In the genomic region with DNA sequence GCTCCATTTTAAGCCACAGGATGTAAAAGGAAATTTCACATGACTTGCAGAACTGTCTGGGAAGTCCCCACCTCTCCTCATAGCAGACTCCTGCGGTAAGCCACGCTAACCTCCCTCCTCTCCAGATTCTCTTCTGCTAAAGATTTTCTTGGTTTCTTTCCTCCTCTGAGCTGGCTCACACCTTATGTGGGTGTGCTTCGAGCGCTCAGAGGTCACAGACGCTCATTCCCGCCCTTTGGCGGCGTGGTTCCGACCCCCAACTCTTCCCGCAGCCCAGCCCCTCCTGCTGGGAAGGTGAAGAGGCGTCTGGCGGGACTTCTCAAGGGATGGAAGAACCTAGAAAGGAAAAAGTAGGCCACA, we compare ENCODE assay signal across 13 cellular contexts. TPM values are rescaled to one million over a fixed set of nuclear protein-coding genes. Genes with fewer than 3 reads are reported as not detected.
DNase-seq lines count a peak whose midpoint lies in the region; ATAC-seq and TF ChIP-seq lines count a peak whose summit lies in the region.
"Had no signal": no experiment of that assay in that cellular context is flagged by ENCODE, and none has a peak within 500 bp of the region (broad histone marks: within the 10 kb centered on the region; RNA-seq: fewer than 3 reads in every experiment).

No MANE protein-coding gene starts in this region.

- peak overlapping the region; percentile 97 for H3K27ac Mint-ChIP-seq in mesothelial cell of epicardium
- no peak overlapping the region for H3K27ac Mint-ChIP-seq in stimulated activated effector memory CD8-positive, alpha-beta T cell treated with anti-CD3 and anti-CD28 coated beads, Interleukin-12 subunit alpha, Interleukin-12 subunit beta, amount 100 ng/mL, for 72 hours
- H3K27ac Mint-ChIP-seq: immature natural killer cell had no signal

- H3K27me3 Mint-ChIP-seq in mesothelial cell of epicardium (ENCODE audit: low read depth) = no peaks in the 10 kb centered on the region

- peak overlapping the region; percentile 8 for H3K4me3 Mint-ChIP-seq in mesothelial cell of epicardium
- H3K4me3 Mint-ChIP-seq in stimulated activated effector memory CD8-positive, alpha-beta T cell treated with anti-CD3 and anti-CD28 coated beads, Interleukin-12 subunit alpha, Interleukin-12 subunit beta, amount 100 ng/mL, for 72 hours = peak overlapping the region; percentile 12
- H3K4me3 Mint-ChIP-seq: immature natural killer cell, neural crest cell had no signal

- ATAC-seq in stimulated activated effector memory CD8-positive, alpha-beta T cell treated with anti-CD3 and anti-CD28 coated beads, Interleukin-12 subunit alpha, Interleukin-12 subunit beta, amount 100 ng/mL, for 72 hours = peak; percentile 98

- TF ChIP-seq CTCF in mesothelial cell of epicardium (IDR thresholded peaks at IDR 0.05; ENCODE audit: unreplicated experiment) = no peak

- H3K9me3 Mint-ChIP-seq in mesothelial cell of epicardium = peaks cover 6% of the 10 kb centered on the region
- H3K9me3 Mint-ChIP-seq in stimulated activated effector memory CD8-positive, alpha-beta T cell treated with anti-CD3 and anti-CD28 coated beads, Interleukin-12 subunit alpha, Interleukin-12 subunit beta, amount 100 ng/mL, for 72 hours = no peaks in the 10 kb centered on the region
- H3K9me3 Mint-ChIP-seq: immature natural killer cell had no signal

- peaks cover 3% of the 10 kb centered on the region for H3K36me3 Mint-ChIP-seq in mesothelial cell of epicardium
- H3K36me3 Mint-ChIP-seq in stimulated activated effector memory CD8-positive, alpha-beta T cell treated with anti-CD3 and anti-CD28 coated beads, Interleukin-12 subunit alpha, Interleukin-12 subunit beta, amount 100 ng/mL, for 72 hours = no peaks in the 10 kb centered on the region
- H3K36me3 Mint-ChIP-seq: immature natural killer cell had no signal

- peak; percentile 35 to 43 for DNase-seq in activated CD4-positive, alpha-beta T cell treated with anti-CD3 and anti-CD28 coated beads for 24 hours (ENCODE audit: low read depth in 2 of 2)
- no peak for DNase-seq in activated CD4-positive, alpha-beta T cell treated with anti-CD3 and anti-CD28 coated beads for 1 hour
- DNase-seq in activated T-cell treated with anti-CD3 and anti-CD28 coated beads for 4 hours (peak; percentile 4), mesothelial cell of epicardium (ENCODE audit: low spot score in 2 of 2, unreplicated experiment in 2 of 2) (no peak), KG1 (lab: John Stamatoyannopoulos, UW) (no peak), NCI-H524 treated with DMSO at 0.1 percent for 48 hours (lab: John Stamatoyannopoulos, UW) (no peak)
- peak in 1 of 2 donors; percentile 70 for DNase-seq in stimulated activated effector memory CD8-positive, alpha-beta T cell treated with anti-CD3 and anti-CD28 coated beads, Interleukin-12 subunit alpha, Interleukin-12 subunit beta, amount 100 ng/mL, for 72 hours (ENCODE audit: low spot score in 2 of 2)
- DNase-seq in effector CD4-positive, alpha-beta T cell = no peak
- DNase-seq: anterior cingulate cortex, erythroblast, NCI-H1092 treated with DMSO at 0.1 percent for 48 hours had no signal

- H3K4me1 Mint-ChIP-seq in mesothelial cell of epicardium = peaks cover 37% of the 10 kb centered on the region
- H3K4me1 Mint-ChIP-seq in stimulated activated effector memory CD8-positive, alpha-beta T cell treated with anti-CD3 and anti-CD28 coated beads, Interleukin-12 subunit alpha, Interleukin-12 subunit beta, amount 100 ng/mL, for 72 hours = peaks cover 11% of the 10 kb centered on the region
- H3K4me1 Mint-ChIP-seq: neural crest cell had no signal

RNA-seq across cellular contexts. Expression of a gene that starts 32.9 kb away (rescaled TPM):
- total RNA-seq in mesothelial cell of epicardium = 32.9 to 36.0 TPM (median 34.1 TPM) in 3 replicates

Comparison
In these comparisons a context has a peak if more than half of its experiments do, and no peak if none do; other contexts are left out.
1. DNase-seq: peak in activated CD4-positive, alpha-beta T cell treated with anti-CD3 and anti-CD28 coated beads for 24 hours (2 of 2) and activated T-cell treated with anti-CD3 and anti-CD28 coated beads for 4 hours (single experiment); none in activated CD4-positive, alpha-beta T cell treated with anti-CD3 and anti-CD28 coated beads for 1 hour (single experiment), mesothelial cell of epicardium (0 of 2), KG1 (single experiment), NCI-H524 treated with DMSO at 0.1 percent for 48 hours (single experiment) and effector CD4-positive, alpha-beta T cell (single experiment).